25 cellular contexts compared by ENCODE assay signal in genomic region chr3:140375002-140375401, GRCh38.
"Had no signal": no experiment of that assay in that cellular context is flagged by ENCODE, and none has a peak within 500 bp of the region (broad histone marks: within the 10 kb centered on the region; RNA-seq: fewer than 3 reads in every experiment).

No MANE protein-coding gene starts in this region.

- H3K4me1 Mint-ChIP-seq: activated naive CD8-positive, alpha-beta T cell treated with anti-CD3 and anti-CD28 coated beads, Interleukin-2, amount 10 ng/mL, durations not matched to agents 7 days and 5 days; central memory CD8-positive, alpha-beta T cell; mesothelial cell of epicardium; naive B cell; stimulated activated effector memory CD8-positive, alpha-beta T cell treated with anti-CD3 and anti-CD28 coated beads, Interleukin-12 subunit alpha, Interleukin-12 subunit beta, amount 100 ng/mL, for 72 hours had no signal

- H3K4me3 Mint-ChIP-seq: activated naive CD8-positive, alpha-beta T cell treated with anti-CD3 and anti-CD28 coated beads, Interleukin-2, amount 10 ng/mL, durations not matched to agents 7 days and 5 days; central memory CD8-positive, alpha-beta T cell; dendritic cell treated with granulocyte-macrophage colony-stimulating factor and Interleukin-4, amounts not matched to agents 40 ng/mL and 50 ng/mL, for 4 days; mesothelial cell of epicardium; naive B cell; nephron progenitor cell; stimulated activated effector memory CD8-positive, alpha-beta T cell treated with anti-CD3 and anti-CD28 coated beads, Interleukin-12 subunit alpha, Interleukin-12 subunit beta, amount 100 ng/mL, for 72 hours had no signal

- ATAC-seq: gastroesophageal sphincter; sciatic nerve; SK-N-SH treated with all-trans-retinoic acid at 6 μM for 48 hours; stimulated activated effector memory CD8-positive, alpha-beta T cell treated with anti-CD3 and anti-CD28 coated beads, Interleukin-12 subunit alpha, Interleukin-12 subunit beta, amount 100 ng/mL, for 72 hours; upper lobe of right lung had no signal

- H3K27ac Mint-ChIP-seq: activated naive CD8-positive, alpha-beta T cell treated with anti-CD3 and anti-CD28 coated beads, Interleukin-2, amount 10 ng/mL, durations not matched to agents 7 days and 5 days; dendritic cell treated with granulocyte-macrophage colony-stimulating factor and Interleukin-4, amounts not matched to agents 40 ng/mL and 50 ng/mL, for 4 days; mesothelial cell of epicardium; naive B cell; nephron progenitor cell; progenitor cell of endocrine pancreas; stimulated activated effector memory CD8-positive, alpha-beta T cell treated with anti-CD3 and anti-CD28 coated beads, Interleukin-12 subunit alpha, Interleukin-12 subunit beta, amount 100 ng/mL, for 72 hours had no signal

- H3K4me3 ChIP-seq: gastroesophageal sphincter, hepatocyte, stomach, thyroid gland, upper lobe of right lung had no signal

- H3K36me3 Mint-ChIP-seq: activated naive CD8-positive, alpha-beta T cell treated with anti-CD3 and anti-CD28 coated beads, Interleukin-2, amount 10 ng/mL, durations not matched to agents 7 days and 5 days; mesothelial cell of epicardium; naive B cell; stimulated activated effector memory CD8-positive, alpha-beta T cell treated with anti-CD3 and anti-CD28 coated beads, Interleukin-12 subunit alpha, Interleukin-12 subunit beta, amount 100 ng/mL, for 72 hours had no signal

- DNase-seq: activated CD4-positive, alpha-beta T cell treated with anti-CD3 and anti-CD28 coated beads for 1 hour; activated CD8-positive, alpha-beta memory T cell treated with anti-CD3 and anti-CD28 coated beads for 24 hours; activated gamma-delta T cell treated with Interleukin-2 at 50 U/mL for 16 hours; activated naive CD8-positive, alpha-beta T cell treated with anti-CD3 and anti-CD28 coated beads, Interleukin-2, amount 10 ng/mL, durations not matched to agents 7 days and 5 days; amniotic stem cell; islet precursor cell; left colon; naive B cell; nephron progenitor cell; retina; small intestine; stimulated activated CD4-positive, alpha-beta T cell treated with anti-CD3 and anti-CD28 coated beads, Interleukin-4, amount 100 ng/mL, for 24 hours; stomach; T-helper 2 cell; thyroid gland; upper lobe of right lung had no signal

- H3K9me3 Mint-ChIP-seq: activated naive CD8-positive, alpha-beta T cell treated with anti-CD3 and anti-CD28 coated beads, Interleukin-2, amount 10 ng/mL, durations not matched to agents 7 days and 5 days; central memory CD8-positive, alpha-beta T cell; dendritic cell treated with granulocyte-macrophage colony-stimulating factor and Interleukin-4, amounts not matched to agents 40 ng/mL and 50 ng/mL, for 4 days; mesothelial cell of epicardium; nephron progenitor cell; stimulated activated effector memory CD8-positive, alpha-beta T cell treated with anti-CD3 and anti-CD28 coated beads, Interleukin-12 subunit alpha, Interleukin-12 subunit beta, amount 100 ng/mL, for 72 hours had no signal

- H3K27me3 Mint-ChIP-seq: central memory CD8-positive, alpha-beta T cell; dendritic cell treated with granulocyte-macrophage colony-stimulating factor and Interleukin-4, amounts not matched to agents 40 ng/mL and 50 ng/mL, for 4 days; progenitor cell of endocrine pancreas had no signal
